21 cellular contexts compared by ENCODE assay signal in genomic region chr11:89015614-89016013, GRCh38. TPM values are rescaled to one million over a fixed set of nuclear protein-coding genes. Genes with fewer than 3 reads are reported as not detected.
DNase-seq lines count a peak whose midpoint lies in the region; ATAC-seq, FAIRE-seq and TF ChIP-seq lines count a peak whose summit lies in the region.
"Had no signal": no experiment of that assay in that cellular context is flagged by ENCODE, and none has a peak within 500 bp of the region (broad histone marks: within the 10 kb centered on the region; RNA-seq: fewer than 3 reads in every experiment).

No MANE protein-coding gene starts in this region.

- 8 to 10% methylated on average over 1 of the region's 1 CpG for WGBS in pancreas, 2 donors

- ATAC-seq in pancreas: peak; percentile 60 to 86 (median 80)

- H3K4me1 ChIP-seq in pancreas: peaks cover 0 to 4% (median 0%) of the 10 kb centered on the region in 3 donors
- no peaks in the 10 kb centered on the region for H3K4me1 ChIP-seq in effector memory CD4-positive, alpha-beta T cell (ENCODE audit: control insufficient read depth, insufficient read depth, low read length, poor library complexity, severe bottlenecking)
- H3K4me1 ChIP-seq: BLaER1, HAP-1 had no signal

- no peak for FAIRE-seq in pancreas (lab: Jason Lieb, UNC)

- H3K27ac ChIP-seq in pancreas: no peak overlapping the region
- H3K27ac ChIP-seq in effector memory CD4-positive, alpha-beta T cell (ENCODE audit: insufficient read depth, low read length, poor library complexity, severe bottlenecking): no peak overlapping the region
- H3K27ac ChIP-seq: 22Rv1, BLaER1, GM23248 had no signal

- intact Hi-C loops in pancreas (cut with DNase I): no loop called here

- DNase-seq in NCI-H1092 treated with DMSO at 0.1 percent for 48 hours (lab: John Stamatoyannopoulos, UW): peak; percentile 52
- no peak for DNase-seq in NCI-H1092 (lab: John Stamatoyannopoulos, UW)
- DNase-seq in NCI-H1105 treated with DMSO at 0.1 percent for 48 hours (lab: John Stamatoyannopoulos, UW): peak; percentile 68
- DNase-seq in NCI-H774 (lab: John Stamatoyannopoulos, UW): peak; percentile 18
- peak in 4 of 6 donors; percentile 10 to 49 (median 45) for DNase-seq in pancreas
- no peak for DNase-seq in progenitor cell of endocrine pancreas (ENCODE audit: low spot score, unreplicated experiment)
- DNase-seq in NCI-H2171 treated with DMSO at 0.1 percent for 48 hours (lab: John Stamatoyannopoulos, UW): no peak
- no peak for DNase-seq in effector memory CD4-positive, alpha-beta T cell
- DNase-seq: CD4-positive, alpha-beta memory T cell; DMS153; DMS79; GDM1; GM23248 had no signal

- H3K27ac Mint-ChIP-seq in progenitor cell of endocrine pancreas: no peak overlapping the region
- H3K27ac Mint-ChIP-seq: CD14-positive monocyte; CD4-positive, alpha-beta memory T cell had no signal

- H3K4me3 ChIP-seq in pancreas: no peak overlapping the region
- no peak overlapping the region for H3K4me3 ChIP-seq in effector memory CD4-positive, alpha-beta T cell (ENCODE audit: insufficient read depth, low read depth, low read length, poor library complexity, severe bottlenecking)
- H3K4me3 ChIP-seq: BLaER1, GM23248, HAP-1 had no signal

- no peaks in the 10 kb centered on the region for H3K9me3 Mint-ChIP-seq in progenitor cell of endocrine pancreas (ENCODE audit: low read depth)

- no peaks in the 10 kb centered on the region for H3K27me3 Mint-ChIP-seq in progenitor cell of endocrine pancreas
- H3K27me3 Mint-ChIP-seq: CD4-positive, alpha-beta memory T cell had no signal

- H3K9me3 ChIP-seq in pancreas: no peaks in the 10 kb centered on the region
- no peaks in the 10 kb centered on the region for H3K9me3 ChIP-seq in effector memory CD4-positive, alpha-beta T cell (ENCODE audit: control insufficient read depth, low read length)
- H3K9me3 ChIP-seq: BLaER1, HAP-1 had no signal

- H3K36me3 ChIP-seq in pancreas: no peaks in the 10 kb centered on the region
- H3K36me3 ChIP-seq in effector memory CD4-positive, alpha-beta T cell (ENCODE audit: control insufficient read depth, insufficient read depth, low read length): no peaks in the 10 kb centered on the region
- H3K36me3 ChIP-seq: BLaER1, HAP-1 had no signal

- peaks cover 3% of the 10 kb centered on the region for H3K4me1 Mint-ChIP-seq in progenitor cell of endocrine pancreas (ENCODE audit: low read depth)
- H3K4me1 Mint-ChIP-seq: CD14-positive monocyte; CD4-positive, alpha-beta memory T cell had no signal

- no peaks in the 10 kb centered on the region for H3K36me3 Mint-ChIP-seq in progenitor cell of endocrine pancreas (ENCODE audit: insufficient read depth)
- H3K36me3 Mint-ChIP-seq: CD14-positive monocyte; CD4-positive, alpha-beta memory T cell had no signal

- H3K4me3 Mint-ChIP-seq in progenitor cell of endocrine pancreas (ENCODE audit: low read depth): no peak overlapping the region
- H3K4me3 Mint-ChIP-seq: CD14-positive monocyte; CD4-positive, alpha-beta memory T cell had no signal

- no peaks in the 10 kb centered on the region for H3K27me3 ChIP-seq in pancreas
- H3K27me3 ChIP-seq in effector memory CD4-positive, alpha-beta T cell (replicated peaks; ENCODE audit: control insufficient read depth, insufficient read depth, low read length, poor library complexity, severe bottlenecking): no peaks in the 10 kb centered on the region
- H3K27me3 ChIP-seq: BLaER1 had no signal

- no peak for TF ChIP-seq CTCF in pancreas (IDR thresholded peaks at IDR 0.05)
- no peak for TF ChIP-seq CTCF in progenitor cell of endocrine pancreas (IDR thresholded peaks at IDR 0.05; ENCODE audit: unreplicated experiment)

RNA-seq across cellular contexts. Expression of gene GRM5, which starts 50.2 kb away (rescaled TPM):
- total RNA-seq in pancreas (under 1 TPM in 2 of 6 donors, not detected in 4; 0.06 TPM), progenitor cell of endocrine pancreas (0.20 and 0.26 TPM in 2 replicates)
- polyA plus RNA-seq in pancreas: under 1 TPM in 1 of 2 donors, not detected in 1; 0.02 TPM
- total RNA-seq: A673; CD4-positive, alpha-beta memory T cell; Daoy; GM23248; H4; HT-29 had no signal
- polyA plus RNA-seq: CD14-positive monocyte; CD4-positive, alpha-beta memory T cell; GM23248 had no signal

Comparison
In these comparisons a context has a peak if more than half of its experiments do, and no peak if none do; other contexts are left out.
1. DNase-seq: peak in NCI-H1092 treated with DMSO at 0.1 percent for 48 hours (single experiment), NCI-H1105 treated with DMSO at 0.1 percent for 48 hours (single experiment), NCI-H774 (single experiment) and pancreas (4 of 6); none in NCI-H1092 (single experiment), progenitor cell of endocrine pancreas (single experiment), NCI-H2171 treated with DMSO at 0.1 percent for 48 hours (single experiment) and effector memory CD4-positive, alpha-beta T cell (0 of 3).